16 cellular contexts compared by ENCODE assay signal in the genomic region with DNA sequence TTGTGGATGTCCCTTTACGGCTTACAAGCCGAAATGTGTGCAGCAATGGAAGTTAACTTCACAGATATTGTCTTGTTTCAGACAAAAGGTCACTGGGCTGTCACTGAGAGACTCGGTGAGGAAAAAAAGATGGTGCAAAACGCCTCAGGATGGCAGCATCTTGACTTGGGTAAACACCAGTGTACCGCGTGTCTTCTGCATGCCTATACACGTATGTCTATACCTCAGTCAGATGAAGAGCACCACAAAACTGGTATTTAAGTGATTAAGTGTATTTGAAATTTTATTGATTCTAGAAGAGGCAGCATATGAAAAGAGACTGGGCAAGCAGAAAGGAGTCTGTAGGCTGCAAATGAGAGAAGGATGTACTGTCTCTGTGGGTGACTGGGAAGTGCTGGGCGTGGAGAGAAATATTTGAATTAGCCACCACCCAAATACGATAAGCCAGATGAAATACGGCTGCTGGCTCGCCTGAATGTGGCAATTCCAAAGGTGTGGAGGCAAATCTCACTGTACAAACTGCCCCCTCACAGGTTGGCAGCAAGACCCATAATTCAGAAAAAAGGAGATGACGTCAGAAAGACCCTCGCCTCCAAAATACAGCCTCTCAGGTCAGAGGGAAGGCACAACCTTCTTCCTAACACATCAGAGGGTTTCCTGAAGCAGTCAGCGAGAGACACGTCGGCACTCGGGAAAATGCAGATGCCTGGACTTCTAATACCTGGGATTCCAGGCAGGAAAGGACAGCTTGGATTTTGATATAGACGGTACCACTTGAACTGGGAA.
"Had no signal": no experiment of that assay in that cellular context is flagged by ENCODE, and none has a peak within 500 bp of the region (broad histone marks: within the 10 kb centered on the region; RNA-seq: fewer than 3 reads in every experiment).

No MANE protein-coding gene starts in this region.

- H3K79me2 ChIP-seq: parathyroid adenoma had no signal

- DNase-seq: activated CD4-positive, alpha-beta T cell treated with anti-CD3 and anti-CD28 coated beads, Interleukin-2, amount 10 ng/mL, durations not matched to agents 24 days and 14 days; activated naive CD4-positive, alpha-beta T cell; effector CD8-positive, alpha-beta T cell; left lung; SK-N-SH; stimulated activated naive B cell treated with anti-CD40 and anti-IgM and Interleukin-4, amounts not matched to agents 10 μg/mL and 1 μg/mL and 100 μg/mL, for 72 hours; upper lobe of left lung had no signal

- H3K27ac Mint-ChIP-seq: activated CD4-positive, alpha-beta T cell treated with anti-CD3 and anti-CD28 coated beads, Interleukin-2, amount 10 ng/mL, durations not matched to agents 24 days and 14 days; activated T-helper 1 cell treated with anti-CD3 and anti-CD28 coated beads, Interleukin-12 subunit alpha, Interleukin-12 subunit beta, Interleukin-2, Interleukin-4 antibody, amounts not matched to agents 30 ng/mL and 10 ng/mL and 1 ng/mL, durations not matched to agents 14 hours and 24 hours and 36 hours; memory B cell; stimulated activated naive B cell treated with anti-CD40 and anti-IgM and Interleukin-4, amounts not matched to agents 10 μg/mL and 1 μg/mL and 100 μg/mL, for 72 hours; WTC11 had no signal

- H3K4me3 ChIP-seq: coronary artery, left lung, right atrium auricular region, upper lobe of left lung had no signal

- H3K9me3 Mint-ChIP-seq: activated CD4-positive, alpha-beta T cell treated with anti-CD3 and anti-CD28 coated beads, Interleukin-2, amount 10 ng/mL, durations not matched to agents 24 days and 14 days; activated T-helper 1 cell treated with anti-CD3 and anti-CD28 coated beads, Interleukin-12 subunit alpha, Interleukin-12 subunit beta, Interleukin-2, Interleukin-4 antibody, amounts not matched to agents 30 ng/mL and 10 ng/mL and 1 ng/mL, durations not matched to agents 14 hours and 24 hours and 36 hours; memory B cell; neural crest cell; stimulated activated naive B cell treated with anti-CD40 and anti-IgM and Interleukin-4, amounts not matched to agents 10 μg/mL and 1 μg/mL and 100 μg/mL, for 72 hours; WTC11 had no signal

- H3K36me3 Mint-ChIP-seq: memory B cell; stimulated activated naive B cell treated with anti-CD40 and anti-IgM and Interleukin-4, amounts not matched to agents 10 μg/mL and 1 μg/mL and 100 μg/mL, for 72 hours; WTC11 had no signal

- H3K4me1 ChIP-seq: parathyroid adenoma had no signal

- FAIRE-seq: astrocyte, islet of Langerhans had no signal

- H3K4me2 ChIP-seq: SK-N-SH had no signal

- H2AFZ ChIP-seq: parathyroid adenoma had no signal

- H3K9ac ChIP-seq: parathyroid adenoma, SK-N-SH had no signal

- H3K4me1 Mint-ChIP-seq: activated CD4-positive, alpha-beta T cell treated with anti-CD3 and anti-CD28 coated beads, Interleukin-2, amount 10 ng/mL, durations not matched to agents 24 days and 14 days; memory B cell; stimulated activated naive B cell treated with anti-CD40 and anti-IgM and Interleukin-4, amounts not matched to agents 10 μg/mL and 1 μg/mL and 100 μg/mL, for 72 hours had no signal

- ATAC-seq: left lung; stimulated activated naive B cell treated with anti-CD40 and anti-IgM and Interleukin-4, amounts not matched to agents 10 μg/mL and 1 μg/mL and 100 μg/mL, for 72 hours; WTC11 had no signal

- H3K9me3 ChIP-seq: left lung, right atrium auricular region, SK-N-SH, upper lobe of left lung had no signal

- H3K27me3 ChIP-seq: left lung, right atrium auricular region, upper lobe of left lung had no signal

- H3K36me3 ChIP-seq: left lung, right atrium auricular region, upper lobe of left lung had no signal

- H3K27ac ChIP-seq: coronary artery, left lung, parathyroid adenoma, right atrium auricular region, upper lobe of left lung had no signal

- H3K4me3 Mint-ChIP-seq: activated CD4-positive, alpha-beta T cell treated with anti-CD3 and anti-CD28 coated beads, Interleukin-2, amount 10 ng/mL, durations not matched to agents 24 days and 14 days; activated T-helper 1 cell treated with anti-CD3 and anti-CD28 coated beads, Interleukin-12 subunit alpha, Interleukin-12 subunit beta, Interleukin-2, Interleukin-4 antibody, amounts not matched to agents 30 ng/mL and 10 ng/mL and 1 ng/mL, durations not matched to agents 14 hours and 24 hours and 36 hours; memory B cell; neural crest cell; stimulated activated naive B cell treated with anti-CD40 and anti-IgM and Interleukin-4, amounts not matched to agents 10 μg/mL and 1 μg/mL and 100 μg/mL, for 72 hours; WTC11 had no signal
